Comparison of ENCODE assay signal across 8 cellular contexts in the genomic region with DNA sequence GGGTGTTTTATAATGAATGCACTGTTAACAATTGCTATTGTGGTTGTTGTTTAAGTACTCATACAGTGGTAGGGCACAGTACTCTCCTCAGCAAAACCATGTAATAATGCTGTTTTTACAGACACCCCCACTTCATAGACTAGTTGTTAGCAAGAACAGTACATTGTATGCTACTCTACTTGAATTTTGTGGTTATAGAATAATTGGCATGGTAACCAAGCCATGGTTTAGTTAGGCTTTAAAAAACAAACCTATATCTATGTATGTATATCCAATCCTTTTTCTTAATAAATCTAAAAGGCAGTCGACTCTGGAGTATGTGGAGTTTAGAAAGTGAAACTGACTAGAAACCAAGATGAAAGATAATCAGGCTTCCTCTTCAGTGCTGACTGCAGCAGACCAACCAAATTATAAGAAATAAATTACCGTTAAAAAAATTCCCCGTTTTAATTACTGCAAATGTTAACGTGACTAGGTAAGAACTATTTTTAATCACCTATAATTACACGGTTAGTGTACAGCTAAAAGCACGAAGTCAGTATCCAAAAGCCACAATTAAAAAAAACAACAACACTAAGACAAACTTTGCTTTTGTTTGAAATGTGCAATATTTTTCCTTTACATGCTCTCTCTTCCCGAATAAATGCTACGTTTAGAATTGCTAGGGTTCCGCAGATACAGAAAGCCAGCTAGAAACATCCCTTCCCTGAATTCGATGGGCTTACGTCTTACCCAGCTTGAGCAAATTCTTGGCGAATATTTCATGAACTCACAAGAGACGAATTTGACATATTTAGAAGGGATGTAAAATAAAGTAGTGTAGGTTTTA.
DNase-seq lines count a peak whose midpoint lies in the region; ATAC-seq and TF ChIP-seq lines count a peak whose summit lies in the region.

No MANE protein-coding gene starts in this region.

- H3K27me3 Mint-ChIP-seq in CD4-positive, alpha-beta memory T cell = no peaks in the 10 kb centered on the region

- H3K36me3 Mint-ChIP-seq in CD4-positive, alpha-beta memory T cell = peaks cover 0 to 3% of the 10 kb centered on the region in 2 donors

- no peaks in the 10 kb centered on the region for H3K36me3 ChIP-seq in CD4-positive, alpha-beta memory T cell (ENCODE audit: insufficient read depth, low read length)
- H3K36me3 ChIP-seq in GM23248 (ENCODE audit: low read depth) = no peaks in the 10 kb centered on the region
- no peaks in the 10 kb centered on the region for H3K36me3 ChIP-seq in PC-3 (ENCODE audit: low read depth, low read length)
- no peaks in the 10 kb centered on the region for H3K36me3 ChIP-seq in uterus

- POLR2A ChIA-PET in CD4-positive, alpha-beta memory T cell (lab: Charles Lee; ENCODE audit: partially characterized antibody) = interaction anchor here (0.9 to 5.0 kb wide), 20 partner anchors 9 to 363 kb away, joined by 3 to 71 read pairs (median 6); a partner anchor contains a TSS
- POLR2A ChIA-PET in PC-3 (lab: Charles Lee; ENCODE audit: unreplicated experiment) = interaction anchor here (0.6 to 1.5 kb wide), 7 partner anchors 13 to 113 kb away, joined by 3 to 19 read pairs (median 4); a partner anchor contains a TSS

- H2AFZ ChIP-seq in GM23248 = peak overlapping the region; percentile 82
- peak overlapping the region; percentile 68 for H2AFZ ChIP-seq in PC-3 (ENCODE audit: low read length)

- TF ChIP-seq CTCF in PC-3 (conservative IDR thresholded peaks at IDR 0.05; ENCODE audit: low read depth, low read length) = no peak
- TF ChIP-seq CTCF in uterus (IDR thresholded peaks at IDR 0.05) = no peak

- H3K9me2 ChIP-seq in GM23248 (ENCODE audit: insufficient read depth) (no peaks in the 10 kb centered on the region), PC-3 (replicated peaks; ENCODE audit: low read length) (no peaks in the 10 kb centered on the region)

- H3K4me1 ChIP-seq in CD4-positive, alpha-beta memory T cell (ENCODE audit: insufficient read depth, low read length) = peaks cover 14% of the 10 kb centered on the region
- peaks cover 44% of the 10 kb centered on the region for H3K4me1 ChIP-seq in GM23248 (ENCODE audit: insufficient read depth)
- H3K4me1 ChIP-seq in PC-3 (ENCODE audit: insufficient read depth, low read length) = peaks cover 38% of the 10 kb centered on the region
- H3K4me1 ChIP-seq in mononuclear cell (ENCODE audit: insufficient read depth, low read length) = peaks cover 22% of the 10 kb centered on the region
- H3K4me1 ChIP-seq in uterus = peaks cover 4 to 7% of the 10 kb centered on the region in 2 donors

- in situ Hi-C loops in GM23248 (cut with MboI) = no loop called here

- H3K4me3 ChIP-seq in CD4-positive, alpha-beta memory T cell (ENCODE audit: low read length in 2 of 2) = peak overlapping the region; percentile 47 to 72
- H3K4me3 ChIP-seq in GM23248 (peak overlapping the region; percentile 82), PC-3 (ENCODE audit: low read length) (peak overlapping the region; percentile 70), mononuclear cell (ENCODE audit: low read length) (peak overlapping the region; percentile 59), uterus (peak overlapping the region; percentile 72 to 76)

- intact Hi-C loops in CD4-positive, alpha-beta memory T cell (cut with micrococcal nuclease) = loop anchor here (1.0 to 5.0 kb wide), 7 partner anchors 16 to 290 kb away; a partner anchor contains a TSS
- intact Hi-C loops in PC-3 (cut with micrococcal nuclease) = loop anchor here (1.0 to 2.0 kb wide), 4 partner anchors 16 to 117 kb away; no protein-coding TSS in a partner anchor
- intact Hi-C loops in uterus (cut with DNase I; ENCODE audit: low total_unique reads) = loop anchor here (10.0 kb wide), 1 partner anchor 112 kb away; a partner anchor contains a TSS

- H3K9me3 Mint-ChIP-seq in CD4-positive, alpha-beta memory T cell = peaks cover 0 to 1% (median 0%) of the 10 kb centered on the region in 8 donors

- peaks cover 12 to 23% (median 13%) of the 10 kb centered on the region in 4 donors for H3K4me1 Mint-ChIP-seq in CD4-positive, alpha-beta memory T cell

- no peaks in the 10 kb centered on the region for H3K79me2 ChIP-seq in GM23248 (ENCODE audit: insufficient read depth)
- H3K79me2 ChIP-seq in PC-3 (ENCODE audit: low read length) = no peaks in the 10 kb centered on the region

- no peaks in the 10 kb centered on the region for H4K20me1 ChIP-seq in GM23248 (ENCODE audit: insufficient read depth)
- H4K20me1 ChIP-seq in PC-3 (ENCODE audit: low read length) = no peaks in the 10 kb centered on the region

- no peaks in the 10 kb centered on the region for H3K27me3 ChIP-seq in CD4-positive, alpha-beta memory T cell (ENCODE audit: insufficient read depth, low read length)
- H3K27me3 ChIP-seq in GM23248 (replicated peaks; ENCODE audit: insufficient read depth) (no peaks in the 10 kb centered on the region), PC-3 (ENCODE audit: low read length) (no peaks in the 10 kb centered on the region), mononuclear cell (ENCODE audit: insufficient read depth, low read length) (no peaks in the 10 kb centered on the region), uterus (no peaks in the 10 kb centered on the region)

- H3K4me3 Mint-ChIP-seq in CD4-positive, alpha-beta memory T cell = peak overlapping the region; percentile 86 to 99 (median 94)

- CTCF ChIA-PET in CD4-positive, alpha-beta memory T cell (lab: Charles Lee; ENCODE audit: partially characterized antibody) = interaction anchor here (0.5 to 4.0 kb wide), 19 partner anchors 10 to 181 kb away, joined by 3 to 27 read pairs (median 6); a partner anchor contains a TSS
- CTCF ChIA-PET in PC-3 (lab: Charles Lee) = interaction anchor here (0.5 to 1.2 kb wide), 4 partner anchors 16 to 250 kb away, joined by 3 to 7 read pairs (median 5); no protein-coding TSS in a partner anchor

- peak overlapping the region; percentile 81 to 97 (median 96) for H3K27ac Mint-ChIP-seq in CD4-positive, alpha-beta memory T cell

- no peaks in the 10 kb centered on the region for H3K9me3 ChIP-seq in CD4-positive, alpha-beta memory T cell (ENCODE audit: control insufficient read depth in 1 of 2, low read length in 2 of 2)
- H3K9me3 ChIP-seq in GM23248 (ENCODE audit: low read depth) = no peaks in the 10 kb centered on the region
- no peaks in the 10 kb centered on the region for H3K9me3 ChIP-seq in PC-3 (ENCODE audit: low read length)
- no peaks in the 10 kb centered on the region for H3K9me3 ChIP-seq in mononuclear cell (ENCODE audit: low read depth, low read length)
- no peaks in the 10 kb centered on the region for H3K9me3 ChIP-seq in uterus

- 0 to 2% methylated on average over 13 of the region's 13 CpGs for WGBS in GM23248 (ENCODE audit: low coverage in 1 of 2, low lambda C conversion rate in 2 of 2, missing lambda C conversion rate in 2 of 2), 2 experiments

- H3K9ac ChIP-seq in GM23248 (peak overlapping the region; percentile 92), PC-3 (ENCODE audit: low read length) (peak overlapping the region; percentile 80)

- H3K4me2 ChIP-seq in GM23248 (ENCODE audit: unreplicated experiment) (peak overlapping the region; percentile 93), PC-3 (ENCODE audit: low read length) (peak overlapping the region; percentile 96)

- no peak for TF ChIP-seq POLR2A in uterus (IDR thresholded peaks at IDR 0.05)

- peak overlapping the region; percentile 90 for H3K27ac ChIP-seq in CD4-positive, alpha-beta memory T cell (ENCODE audit: low read depth, low read length)
- H3K27ac ChIP-seq in GM23248 = peak overlapping the region; percentile 97
- peak overlapping the region; percentile 81 for H3K27ac ChIP-seq in PC-3 (ENCODE audit: low read length)
- peak overlapping the region; percentile 99 for H3K27ac ChIP-seq in uterus

- peak in 4 of 5 donors; percentile 51 to 61 (median 58) for DNase-seq in CD4-positive, alpha-beta memory T cell
- peak; percentile 75 for DNase-seq in GM23248
- peak; percentile 23 for DNase-seq in PC-3
- DNase-seq in dermis blood vessel endothelial cell = peak; percentile 60
- DNase-seq in uterus = no peak
- DNase-seq in NCI-H526 treated with DMSO at 0.1 percent for 48 hours (lab: John Stamatoyannopoulos, UW) = no peak
- no peak for DNase-seq in iPS-NIHi11 (ENCODE audit: low spot score)

- H3F3A ChIP-seq in GM23248 (ENCODE audit: insufficient read depth) = peaks cover 27% of the 10 kb centered on the region
- H3F3A ChIP-seq in PC-3 (ENCODE audit: low read length, unreplicated experiment) = peaks cover 9% of the 10 kb centered on the region

- ATAC-seq in PC-3 = no peak

- TSS peak; percentile 93 for BruUV-seq in PC-3 (replicated peaks; lab: Mats Ljungman, UMichigan)

Comparison
In these comparisons a context has a peak if more than half of its experiments do, and no peak if none do; other contexts are left out.
1. DNase-seq: peak in CD4-positive, alpha-beta memory T cell (4 of 5), GM23248 (single experiment), PC-3 (single experiment) and dermis blood vessel endothelial cell (single experiment); none in uterus (0 of 2), NCI-H526 treated with DMSO at 0.1 percent for 48 hours (single experiment) and iPS-NIHi11 (single experiment).
2. Peak in every context shown above with its lines, with median percentiles within 50 percentile points of each other: H3K27ac ChIP-seq and H3K4me3 ChIP-seq.